ENCODE assay signal across 21 cellular contexts in the genomic region with DNA sequence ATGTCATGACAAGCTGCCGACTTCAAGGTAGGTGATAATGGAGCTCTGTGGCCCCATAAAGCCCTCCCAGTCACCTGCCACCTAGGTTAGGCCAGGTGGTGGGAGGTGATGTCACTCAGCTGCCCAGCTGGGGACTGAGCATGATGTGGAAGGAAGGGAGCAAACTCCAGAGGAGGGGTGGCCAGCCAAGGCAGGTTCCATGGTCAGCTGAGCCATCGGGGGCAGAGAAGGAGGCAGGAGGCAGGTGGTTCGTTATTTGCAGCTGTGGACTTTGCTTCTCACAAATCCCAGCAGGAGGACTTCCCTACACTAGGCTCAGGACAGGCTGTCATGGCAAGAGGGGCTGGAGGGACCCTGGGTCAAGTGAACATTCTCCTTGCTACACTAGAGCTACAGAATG. TPM values are rescaled to one million over a fixed set of nuclear protein-coding genes. Genes with fewer than 3 reads are reported as not detected.
DNase-seq lines count a peak whose midpoint lies in the region; ATAC-seq, FAIRE-seq and TF ChIP-seq lines count a peak whose summit lies in the region.
"Had no signal": no experiment of that assay in that cellular context is flagged by ENCODE, and none has a peak within 500 bp of the region (broad histone marks: within the 10 kb centered on the region; RNA-seq: fewer than 3 reads in every experiment).

No MANE protein-coding gene starts in this region.

- no peaks in the 10 kb centered on the region for H3K9me3 Mint-ChIP-seq in activated CD4-positive, alpha-beta T cell treated with anti-CD3 and anti-CD28 coated beads for 36 hours (ENCODE audit: low read depth)
- H3K9me3 Mint-ChIP-seq: CD8-positive, alpha-beta memory T cell; HFFc6 had no signal

- H3K9me3 ChIP-seq in esophagus (ENCODE audit: control insufficient read depth in 2 of 2, insufficient read depth in 1 of 2, low read depth in 1 of 2, low read length in 1 of 2) (no peaks in the 10 kb centered on the region), small intestine (ENCODE audit: control insufficient read depth, low read depth) (no peaks in the 10 kb centered on the region)
- H3K9me3 ChIP-seq: BLaER1 treated with 17β-estradiol and CSF1 and Interleukin-3, amounts not matched to agents 10 nM and 100 nM; MG63 had no signal

- DNase-seq in activated CD4-positive, alpha-beta T cell treated with anti-CD3 and anti-CD28 coated beads for 36 hours = no peak
- DNase-seq in activated CD4-positive, alpha-beta T cell treated with anti-CD3 and anti-CD28 coated beads for 4 hours = no peak
- peak; percentile 73 for DNase-seq in NCI-H146 (lab: John Stamatoyannopoulos, UW)
- peak; percentile 49 for DNase-seq in small intestine
- no peak for DNase-seq in lower leg skin (ENCODE audit: low spot score in 2 of 2)
- DNase-seq: CD8-positive, alpha-beta memory T cell; GF-D8; HFFc6; MG63; NCI-H1092; NCI-H1694; NCI-H526 treated with DMSO at 0.1 percent for 48 hours; NK-92 treated with Interleukin-12 subunit alpha and Interleukin-12 subunit beta, amount 100 ng/mL, for 24 hours; PC-3 had no signal

- H3K36me3 ChIP-seq in esophagus (ENCODE audit: control insufficient read depth in 2 of 2, insufficient read depth in 2 of 2, low read length in 1 of 2) = peaks cover 0 to 11% of the 10 kb centered on the region in 2 donors
- peaks cover 2 to 5% of the 10 kb centered on the region in 2 donors for H3K36me3 ChIP-seq in small intestine (ENCODE audit: control insufficient read depth in 2 of 2, insufficient read depth in 2 of 2, low read length in 2 of 2)
- H3K36me3 ChIP-seq: MG63 had no signal

- ATAC-seq in activated CD4-positive, alpha-beta T cell treated with anti-CD3 and anti-CD28 coated beads for 36 hours = no peak
- ATAC-seq in GM21447 (IDR thresholded peaks at IDR 0.05; ENCODE audit: unreplicated experiment) (no peak), GM18873 (IDR thresholded peaks at IDR 0.05; ENCODE audit: low FRiP score, unreplicated experiment) (no peak)
- ATAC-seq: PC-3 had no signal

- no peaks in the 10 kb centered on the region for H3K4me1 ChIP-seq in esophagus (ENCODE audit: control insufficient read depth in 2 of 2, insufficient read depth in 2 of 2, low read length in 1 of 2)
- H3K4me1 ChIP-seq in small intestine (ENCODE audit: control insufficient read depth in 2 of 2, insufficient read depth in 1 of 2, low read depth in 1 of 2, low read length in 1 of 2) = no peaks in the 10 kb centered on the region
- H3K4me1 ChIP-seq: BLaER1 treated with 17β-estradiol and CSF1 and Interleukin-3, amounts not matched to agents 10 nM and 100 nM had no signal

- intact Hi-C loops in activated CD4-positive, alpha-beta T cell treated with anti-CD3 and anti-CD28 coated beads for 36 hours (cut with DNase I, micrococcal nuclease) = no loop called here
- intact Hi-C loops in lower leg skin (cut with DNase I; ENCODE audit: low total_unique reads) = no loop called here

- FAIRE-seq in small intestine (lab: Jason Lieb, UNC) = no peak
- FAIRE-seq: A204.1, GM12891, H1 had no signal

- H3K4me3 ChIP-seq in esophagus (ENCODE audit: low read depth in 1 of 2, low read length in 2 of 2) (peak overlapping the region; percentile 5 to 48), small intestine (ENCODE audit: low read depth in 1 of 2, low read length in 2 of 2) (no peak overlapping the region), lower leg skin (ENCODE audit: low read depth, poor library complexity, severe bottlenecking) (no peak overlapping the region)
- H3K4me3 ChIP-seq: BLaER1 treated with 17β-estradiol and CSF1 and Interleukin-3, amounts not matched to agents 10 nM and 100 nM; MG63 had no signal

- H3K4me1 Mint-ChIP-seq in activated CD4-positive, alpha-beta T cell treated with anti-CD3 and anti-CD28 coated beads for 36 hours = peaks cover 7% of the 10 kb centered on the region

- POLR2A ChIA-PET in activated CD4-positive, alpha-beta T cell treated with anti-CD3 and anti-CD28 coated beads for 36 hours (lab: Charles Lee) = no interaction called here

- H3K27me3 ChIP-seq in esophagus (ENCODE audit: control insufficient read depth in 1 of 2, insufficient read depth in 2 of 2, low read length in 2 of 2) (no peaks in the 10 kb centered on the region), small intestine (ENCODE audit: control insufficient read depth in 2 of 2, insufficient read depth in 2 of 2, low read length in 2 of 2) (no peaks in the 10 kb centered on the region)
- H3K27me3 ChIP-seq: MG63 had no signal

- 73 to 76% methylated on average over 3 of the region's 3 CpGs for WGBS in esophagus, 2 donors
- WGBS in small intestine, 3 donors = 32 to 73% (median 42%) methylated on average over 2 to 3 of the region's 3 CpGs
- 72 to 84% methylated on average over 3 of the region's 3 CpGs for WGBS in lower leg skin, 2 donors

- H3K36me3 Mint-ChIP-seq in activated CD4-positive, alpha-beta T cell treated with anti-CD3 and anti-CD28 coated beads for 36 hours (ENCODE audit: low read depth) = peaks cover 2% of the 10 kb centered on the region

- H3K27ac ChIP-seq in esophagus (ENCODE audit: low read depth in 2 of 2, low read length in 1 of 2) (peak overlapping the region in 1 of 2 donors; percentile 35), small intestine (ENCODE audit: low read depth in 1 of 2, low read length in 1 of 2) (peak overlapping the region in 1 of 2 donors; percentile 47)
- H3K27ac ChIP-seq: BLaER1 treated with 17β-estradiol and CSF1 and Interleukin-3, amounts not matched to agents 10 nM and 100 nM had no signal

- CTCF ChIA-PET in activated CD4-positive, alpha-beta T cell treated with anti-CD3 and anti-CD28 coated beads for 36 hours (lab: Charles Lee) = interaction anchor here (0.6 kb wide), 1 partner anchor 213 kb away, joined by 4 read pairs; no protein-coding TSS in a partner anchor

- TF ChIP-seq CTCF in lower leg skin (IDR thresholded peaks at IDR 0.05) = no peak

- no peak for TF ChIP-seq POLR2A in lower leg skin (IDR thresholded peaks at IDR 0.05)

- H3K27ac Mint-ChIP-seq in activated CD4-positive, alpha-beta T cell treated with anti-CD3 and anti-CD28 coated beads for 36 hours = peak overlapping the region; percentile 19
- H3K27ac Mint-ChIP-seq: HFFc6 had no signal

- no peaks in the 10 kb centered on the region for H3K27me3 Mint-ChIP-seq in activated CD4-positive, alpha-beta T cell treated with anti-CD3 and anti-CD28 coated beads for 36 hours

- no peak overlapping the region for H3K4me3 Mint-ChIP-seq in activated CD4-positive, alpha-beta T cell treated with anti-CD3 and anti-CD28 coated beads for 36 hours
- H3K4me3 Mint-ChIP-seq: CD8-positive, alpha-beta memory T cell; HFFc6 had no signal

RNA-seq across cellular contexts. Expression of gene CCDC120, which starts 2.1 kb away (rescaled TPM):
- 1 to 10 TPM; 3.1 to 3.6 TPM for total RNA-seq in activated CD4-positive, alpha-beta T cell treated with anti-CD3 and anti-CD28 coated beads for 36 hours
- 10 to 100 TPM; 23.1 to 27.9 TPM for polyA plus RNA-seq in esophagus
- 10 to 100 TPM in 2 of 3 donors, 1 to 10 TPM in 1; 5.7 to 15.7 (median 13.2) TPM for polyA plus RNA-seq in small intestine
- 10 to 100 TPM; 33.7 to 51.9 (median 36.0) TPM for total RNA-seq in lower leg skin

RNA-seq across cellular contexts. Expression of gene PRAF2, which starts 12.9 kb away (rescaled TPM):
- 10 to 100 TPM in 1 of 2 experiments, 1 to 10 TPM in 1; 9.1 to 11.5 TPM for total RNA-seq in activated CD4-positive, alpha-beta T cell treated with anti-CD3 and anti-CD28 coated beads for 36 hours
- polyA plus RNA-seq in esophagus (1 to 10 TPM; 7.2 to 7.8 TPM), small intestine (10 to 100 TPM in 1 of 3 donors, 1 to 10 TPM in 2; 1.3 to 12.8 (median 4.6) TPM)
- 10 to 100 TPM in 1 of 4 donors, 1 to 10 TPM in 3; 6.2 to 11.2 (median 7.7) TPM for total RNA-seq in lower leg skin

RNA-seq across cellular contexts. Expression of gene TFE3, which starts 17.8 kb away (rescaled TPM):
- 10 to 100 TPM; 27.1 to 27.5 TPM for total RNA-seq in activated CD4-positive, alpha-beta T cell treated with anti-CD3 and anti-CD28 coated beads for 36 hours
- 10 to 100 TPM; 20.5 to 20.9 TPM for polyA plus RNA-seq in esophagus
- 10 to 100 TPM; 23.3 to 23.8 (median 23.5) TPM for polyA plus RNA-seq in small intestine
- total RNA-seq in lower leg skin = 10 to 100 TPM; 37.1 to 55.9 (median 53.6) TPM

RNA-seq across cellular contexts. Expression of gene WDR45, which starts 18.8 kb away (rescaled TPM):
- total RNA-seq in activated CD4-positive, alpha-beta T cell treated with anti-CD3 and anti-CD28 coated beads for 36 hours = 10 to 100 TPM; 22.4 to 23.9 TPM
- polyA plus RNA-seq in esophagus (10 to 100 TPM; 45.1 to 55.6 TPM), small intestine (100 to 1,000 TPM in 1 of 3 donors, 10 to 100 TPM in 2; 49.6 to 122 (median 96.6) TPM)
- 100 to 1,000 TPM in 1 of 4 donors, 10 to 100 TPM in 3; 84.4 to 102 (median 87.8) TPM for total RNA-seq in lower leg skin

RNA-seq across cellular contexts. Expression of gene GRIPAP1, which starts 58.9 kb away (rescaled TPM):
- 10 to 100 TPM; 57.8 to 63.3 TPM for total RNA-seq in activated CD4-positive, alpha-beta T cell treated with anti-CD3 and anti-CD28 coated beads for 36 hours
- polyA plus RNA-seq in esophagus (10 to 100 TPM; 18.5 to 22.8 TPM), small intestine (10 to 100 TPM; 18.1 to 26.7 (median 26.4) TPM)
- total RNA-seq in lower leg skin = 10 to 100 TPM; 30.0 to 43.7 (median 32.4) TPM

Comparison
In these comparisons a context has a peak if more than half of its experiments do, and no peak if none do; other contexts are left out.
1. DNase-seq: peak in NCI-H146 (single experiment) and small intestine (single experiment); none in activated CD4-positive, alpha-beta T cell treated with anti-CD3 and anti-CD28 coated beads for 36 hours (single experiment), activated CD4-positive, alpha-beta T cell treated with anti-CD3 and anti-CD28 coated beads for 4 hours (0 of 2) and lower leg skin (0 of 2).
2. H3K4me3 ChIP-seq: peak in esophagus (2 of 2); none in small intestine (0 of 2) and lower leg skin (single experiment).
3. RNA of gene CCDC120, which starts 2.1 kb away (total RNA-seq): 33.7 to 51.9 TPM in lower leg skin; 3.1 to 3.6 TPM in activated CD4-positive, alpha-beta T cell treated with anti-CD3 and anti-CD28 coated beads for 36 hours; every median in the first group is over 4 times any median in the second.